In genomic region chr19:46620716-46621115, GRCh38 we compare ENCODE assay signal across 11 cellular contexts. TPM values are rescaled to one million over a fixed set of nuclear protein-coding genes. Genes with fewer than 3 reads are reported as not detected.
A peak's percentile ranks its signal among the peaks of the same experiment; 100 is the strongest.
DNase-seq lines count a peak whose midpoint lies in the region; ATAC-seq and TF ChIP-seq lines count a peak whose summit lies in the region.
"Had no signal": no experiment of that assay in that cellular context is flagged by ENCODE, and none has a peak within 500 bp of the region (broad histone marks: within the 10 kb centered on the region; RNA-seq: fewer than 3 reads in every experiment).

No MANE protein-coding gene starts in this region.

- intact Hi-C loops in CD4-positive, alpha-beta T cell (cut with DNase I, micrococcal nuclease): no loop called here

- CTCF ChIA-PET in CD4-positive, alpha-beta T cell (lab: Charles Lee): interaction anchor here (1.4 to 2.3 kb wide), 3 partner anchors 9 to 41 kb away, joined by 4 to 10 read pairs (median 7); no protein-coding TSS in a partner anchor

- H3K4me1 ChIP-seq in osteoblast (ENCODE audit: insufficient read depth, low read length): peaks cover 57% of the 10 kb centered on the region
- H3K4me1 ChIP-seq: foreskin keratinocyte had no signal

- H3K27ac Mint-ChIP-seq in CD4-positive, alpha-beta T cell: peak overlapping the region; percentile 20

- POLR2A ChIA-PET in CD4-positive, alpha-beta T cell (lab: Charles Lee): interaction anchor here (1.1 to 2.1 kb wide), 4 partner anchors 8 to 20 kb away, joined by 3 to 10 read pairs (median 6); partner anchors contain the start of gene CALM3

- H3K4me1 Mint-ChIP-seq in CD4-positive, alpha-beta T cell (ENCODE audit: low read depth): peaks cover 63% of the 10 kb centered on the region

- ATAC-seq in CD4-positive, alpha-beta T cell (ENCODE audit: poor library complexity): no peak
- ATAC-seq in GM19463 (IDR thresholded peaks at IDR 0.05; ENCODE audit: unreplicated experiment): no peak
- ATAC-seq: foreskin keratinocyte had no signal

- no peaks in the 10 kb centered on the region for H3K9me3 ChIP-seq in CD4-positive, alpha-beta T cell (ENCODE audit: control insufficient read depth, low read length)
- no peaks in the 10 kb centered on the region for H3K9me3 ChIP-seq in WERI-Rb-1 (ENCODE audit: severe bottlenecking)
- no peaks in the 10 kb centered on the region for H3K9me3 ChIP-seq in osteoblast (ENCODE audit: low read depth, low read length)

- peak overlapping the region; percentile 51 for H3K27ac ChIP-seq in CD4-positive, alpha-beta T cell (ENCODE audit: low read depth, low read length)
- H3K27ac ChIP-seq in WERI-Rb-1 (peak overlapping the region; percentile 88), osteoblast (ENCODE audit: low read depth, low read length) (peak overlapping the region; percentile 86)
- H3K27ac ChIP-seq: foreskin keratinocyte had no signal

- H3K9me3 Mint-ChIP-seq in CD4-positive, alpha-beta T cell: no peaks in the 10 kb centered on the region

- peak overlapping the region; percentile 78 for H3K4me2 ChIP-seq in osteoblast (ENCODE audit: insufficient read depth, low read length)

- H3K36me3 Mint-ChIP-seq in CD4-positive, alpha-beta T cell (ENCODE audit: low read depth): no peaks in the 10 kb centered on the region

- no peak overlapping the region for H3K4me3 Mint-ChIP-seq in CD4-positive, alpha-beta T cell

- H3K4me3 ChIP-seq in WERI-Rb-1 (ENCODE audit: low read depth, low read length) (no peak overlapping the region), fibroblast of pulmonary artery (replicated peaks; ENCODE audit: low read depth, low read length) (peak overlapping the region; percentile 63), osteoblast (ENCODE audit: insufficient read depth, low read length) (peak overlapping the region; percentile 44)

- no peaks in the 10 kb centered on the region for H4K20me1 ChIP-seq in osteoblast (ENCODE audit: insufficient read depth, low read length)

- DNase-seq in CD4-positive, alpha-beta T cell: no peak
- no peak for DNase-seq in WERI-Rb-1
- peak; percentile 53 for DNase-seq in fibroblast of pulmonary artery (ENCODE audit: low read depth)
- peak; percentile 96 for DNase-seq in osteoblast (ENCODE audit: insufficient read length, low spot score, missing footprints)
- DNase-seq in activated effector memory CD4-positive, alpha-beta T cell treated with Interleukin-2 at 50 U/mL for 16 hours: no peak
- DNase-seq in NCI-H1930 (lab: John Stamatoyannopoulos, UW): no peak
- no peak for DNase-seq in NCI-H128 (lab: John Stamatoyannopoulos, UW; ENCODE audit: unreplicated experiment)
- DNase-seq: DND-41, foreskin keratinocyte had no signal

- H3K27me3 Mint-ChIP-seq in CD4-positive, alpha-beta T cell: no peaks in the 10 kb centered on the region

- peak overlapping the region; percentile 80 for H2AFZ ChIP-seq in osteoblast (ENCODE audit: low read length)

- no peaks in the 10 kb centered on the region for H3K27me3 ChIP-seq in CD4-positive, alpha-beta T cell (ENCODE audit: control insufficient read depth, insufficient read depth, low read length)
- H3K27me3 ChIP-seq in WERI-Rb-1 (ENCODE audit: insufficient read depth, low read depth, severe bottlenecking) (no peaks in the 10 kb centered on the region), osteoblast (ENCODE audit: insufficient read depth, low read length) (no peaks in the 10 kb centered on the region)

- H3K36me3 ChIP-seq in WERI-Rb-1 (no peaks in the 10 kb centered on the region), osteoblast (ENCODE audit: insufficient read depth, low read length) (no peaks in the 10 kb centered on the region)

- H3K79me2 ChIP-seq in osteoblast (ENCODE audit: insufficient read depth, low read length): peaks cover 16% of the 10 kb centered on the region

- TF ChIP-seq CTCF in CD4-positive, alpha-beta T cell (IDR thresholded peaks at IDR 0.05): no peak
- no peak for TF ChIP-seq CTCF in WERI-Rb-1 (IDR thresholded peaks at IDR 0.05; ENCODE audit: low read depth, low read length)
- no peak for TF ChIP-seq CTCF in fibroblast of pulmonary artery (IDR thresholded peaks at IDR 0.05; ENCODE audit: low read length, missing control alignments)
- no peak for TF ChIP-seq CTCF in osteoblast (IDR thresholded peaks at IDR 0.05; ENCODE audit: extremely low read depth, low read depth, low read length)

RNA-seq across cellular contexts. Expression of gene PTGIR, which starts 4.2 kb away (rescaled TPM):
- under 1 TPM; 0.87 to 0.96 TPM for total RNA-seq in CD4-positive, alpha-beta T cell
- total RNA-seq in osteoblast: 2.5 and 2.9 TPM in 2 replicates
- total RNA-seq: foreskin keratinocyte had no signal

RNA-seq across cellular contexts. Expression of gene GNG8, which starts 15.3 kb away (rescaled TPM):
- total RNA-seq in CD4-positive, alpha-beta T cell: not detected
- not detected in 2 replicates for total RNA-seq in osteoblast
- total RNA-seq: foreskin keratinocyte, mononuclear cell had no signal

RNA-seq across cellular contexts. Expression of gene CALM3, which starts 19.6 kb away (rescaled TPM):
- 100 to 1,000 TPM; 169 to 173 TPM for total RNA-seq in CD4-positive, alpha-beta T cell
- total RNA-seq in osteoblast: 105 and 124 TPM in 2 replicates

RNA-seq across cellular contexts. Expression of gene DACT3, which starts 40.3 kb away (rescaled TPM):
- total RNA-seq in CD4-positive, alpha-beta T cell: under 1 TPM; 0.11 TPM
- 1.8 and 3.5 TPM in 2 replicates for total RNA-seq in osteoblast

Comparison
In these comparisons a context has a peak if more than half of its experiments do, and no peak if none do; other contexts are left out.
1. DNase-seq: peak in fibroblast of pulmonary artery (single experiment) and osteoblast (single experiment); none in CD4-positive, alpha-beta T cell (0 of 10), WERI-Rb-1 (single experiment), activated effector memory CD4-positive, alpha-beta T cell treated with Interleukin-2 at 50 U/mL for 16 hours (single experiment), NCI-H1930 (0 of 2) and NCI-H128 (single experiment).
2. Peak in every context shown above with its lines, with median percentiles within 50 percentile points of each other: H3K27ac ChIP-seq.